34 cellular contexts compared by ENCODE assay signal in genomic region chr6:135738646-135739045, GRCh38.
"Had no signal": no experiment of that assay in that cellular context is flagged by ENCODE, and none has a peak within 500 bp of the region (broad histone marks: within the 10 kb centered on the region; RNA-seq: fewer than 3 reads in every experiment).

No MANE protein-coding gene starts in this region.

- H3K27me3 ChIP-seq: breast epithelium, esophagus squamous epithelium, gastroesophageal sphincter, hepatocyte, sigmoid colon, uterus had no signal

- H3K27ac Mint-ChIP-seq: activated CD4-positive, alpha-beta T cell treated with anti-CD3 and anti-CD28 coated beads for 36 hours; activated CD8-positive, alpha-beta memory T cell treated with anti-CD3 and anti-CD28 coated beads, Interleukin-2, amount 10 ng/mL, durations not matched to agents 7 days and 5 days; activated CD8-positive, alpha-beta T cell treated with anti-CD3 and anti-CD28 coated beads, Interleukin-2, amount 10 ng/mL, durations not matched to agents 7 days and 5 days; activated naive CD8-positive, alpha-beta T cell; activated T-cell treated with anti-CD3 and anti-CD28 coated beads, Interleukin-2, amount 50 U/mL, for 72 hours; stimulated activated effector memory CD8-positive, alpha-beta T cell treated with anti-CD3 and anti-CD28 coated beads, Interleukin-12 subunit alpha, Interleukin-12 subunit beta, amount 100 ng/mL, for 72 hours; type B pancreatic cell; WTC11 had no signal

- H3K4me3 ChIP-seq: breast epithelium, esophagus squamous epithelium, gastroesophageal sphincter, hepatocyte, psoas muscle, sigmoid colon, uterus had no signal

- H3K27me3 Mint-ChIP-seq: activated naive CD8-positive, alpha-beta T cell; stimulated activated naive CD8-positive, alpha-beta T cell treated with anti-CD3 and anti-CD28 coated beads, Interleukin-15, amount 100 ng/mL, for 72 hours; type B pancreatic cell had no signal

- FAIRE-seq: colon, endometrium, kidney, small intestine had no signal

- H3K4me2 ChIP-seq: hepatocyte had no signal

- H3K4me1 ChIP-seq: breast epithelium, esophagus squamous epithelium, gastroesophageal sphincter, parathyroid adenoma, sigmoid colon, uterus had no signal

- H3K9ac ChIP-seq: parathyroid adenoma had no signal

- H3K36me3 ChIP-seq: breast epithelium, esophagus squamous epithelium, gastroesophageal sphincter, sigmoid colon, uterus had no signal

- H3K9me3 Mint-ChIP-seq: activated T-cell treated with anti-CD3 and anti-CD28 coated beads, Interleukin-2, amount 50 U/mL, for 72 hours; central memory CD8-positive, alpha-beta T cell; stimulated activated effector memory CD8-positive, alpha-beta T cell treated with anti-CD3 and anti-CD28 coated beads, Interleukin-12 subunit alpha, Interleukin-12 subunit beta, amount 100 ng/mL, for 72 hours; type B pancreatic cell had no signal

- H3K4me1 Mint-ChIP-seq: activated CD8-positive, alpha-beta memory T cell treated with anti-CD3 and anti-CD28 coated beads, Interleukin-2, amount 10 ng/mL, durations not matched to agents 7 days and 5 days; central memory CD8-positive, alpha-beta T cell; neural crest cell; stimulated activated effector memory CD8-positive, alpha-beta T cell treated with anti-CD3 and anti-CD28 coated beads, Interleukin-12 subunit alpha, Interleukin-12 subunit beta, amount 100 ng/mL, for 72 hours; WTC11 had no signal

- H3K27ac ChIP-seq: breast epithelium, epithelial cell of prostate, esophagus squamous epithelium, gastroesophageal sphincter, hepatocyte, parathyroid adenoma, psoas muscle, sigmoid colon, uterus had no signal

- H3K36me3 Mint-ChIP-seq: activated CD8-positive, alpha-beta memory T cell treated with anti-CD3 and anti-CD28 coated beads, Interleukin-2, amount 10 ng/mL, durations not matched to agents 7 days and 5 days; activated naive CD8-positive, alpha-beta T cell; naive B cell; stimulated activated effector memory CD8-positive, alpha-beta T cell treated with anti-CD3 and anti-CD28 coated beads, Interleukin-12 subunit alpha, Interleukin-12 subunit beta, amount 100 ng/mL, for 72 hours; type B pancreatic cell; WTC11 had no signal

- DNase-seq: activated CD8-positive, alpha-beta memory T cell treated with anti-CD3 and anti-CD28 coated beads, Interleukin-2, amount 10 ng/mL, durations not matched to agents 7 days and 5 days; activated CD8-positive, alpha-beta T cell treated with anti-CD3 and anti-CD28 coated beads, Interleukin-2, amount 10 ng/mL, durations not matched to agents 7 days and 5 days; activated naive CD4-positive, alpha-beta T cell; activated T-cell treated with anti-CD3 and anti-CD28 coated beads, Interleukin-2, amount 50 U/mL, for 72 hours; aorta; dermis blood vessel endothelial cell; effector CD8-positive, alpha-beta T cell; esophagus squamous epithelium; kidney; left colon; naive B cell; nucleus accumbens; psoas muscle; sigmoid colon; small intestine; stimulated activated CD4-positive, alpha-beta T cell treated with anti-CD3 and anti-CD28 coated beads, Interleukin-4, amount 100 ng/mL, for 24 hours; stimulated activated naive CD8-positive, alpha-beta T cell treated with anti-CD3 and anti-CD28 coated beads, Interleukin-15, amount 100 ng/mL, for 72 hours; substantia nigra; uterus had no signal

- H3K9me3 ChIP-seq: breast epithelium, esophagus squamous epithelium, gastroesophageal sphincter, psoas muscle, sigmoid colon, uterus had no signal

- H3K4me3 Mint-ChIP-seq: activated CD4-positive, alpha-beta T cell treated with anti-CD3 and anti-CD28 coated beads for 36 hours; activated CD8-positive, alpha-beta memory T cell treated with anti-CD3 and anti-CD28 coated beads, Interleukin-2, amount 10 ng/mL, durations not matched to agents 7 days and 5 days; activated CD8-positive, alpha-beta T cell treated with anti-CD3 and anti-CD28 coated beads, Interleukin-2, amount 10 ng/mL, durations not matched to agents 7 days and 5 days; activated naive CD8-positive, alpha-beta T cell; central memory CD8-positive, alpha-beta T cell; mesothelial cell of epicardium; naive B cell; neural crest cell; stimulated activated effector memory CD8-positive, alpha-beta T cell treated with anti-CD3 and anti-CD28 coated beads, Interleukin-12 subunit alpha, Interleukin-12 subunit beta, amount 100 ng/mL, for 72 hours; stimulated activated naive CD8-positive, alpha-beta T cell treated with anti-CD3 and anti-CD28 coated beads, Interleukin-15, amount 100 ng/mL, for 72 hours; type B pancreatic cell; WTC11 had no signal

- H3K79me2 ChIP-seq: hepatocyte, parathyroid adenoma had no signal

- H2AFZ ChIP-seq: hepatocyte, parathyroid adenoma had no signal
